In genomic region chr16:74448990-74449389, GRCh38 we compare ENCODE assay signal across 9 cellular contexts. TPM values are rescaled to one million over a fixed set of nuclear protein-coding genes. Genes with fewer than 3 reads are reported as not detected.
DNase-seq lines count a peak whose midpoint lies in the region; ATAC-seq and TF ChIP-seq lines count a peak whose summit lies in the region.
"Had no signal": no experiment of that assay in that cellular context is flagged by ENCODE, and none has a peak within 500 bp of the region (broad histone marks: within the 10 kb centered on the region; RNA-seq: fewer than 3 reads in every experiment).

No MANE protein-coding gene starts in this region.

- peak overlapping the region in 1 of 2 donors; percentile 3 for H3K27ac ChIP-seq in ovary
- H3K27ac ChIP-seq: SK-N-MC had no signal

- TF ChIP-seq EP300 in ovary (IDR thresholded peaks at IDR 0.05): no peak

- H3K9me3 ChIP-seq in ovary: no peaks in the 10 kb centered on the region

- TF ChIP-seq CTCF in fibroblast of pulmonary artery (IDR thresholded peaks at IDR 0.05; ENCODE audit: low read length, missing control alignments) (no peak), ovary (IDR thresholded peaks at IDR 0.05) (no peak)

- H3K4me1 Mint-ChIP-seq in activated CD8-positive, alpha-beta memory T cell treated with anti-CD3 and anti-CD28 coated beads, Interleukin-2, amount 10 ng/mL, durations not matched to agents 7 days and 5 days: peaks cover 15% of the 10 kb centered on the region

- H3K27me3 ChIP-seq in ovary: no peaks in the 10 kb centered on the region

- no peak for TF ChIP-seq POLR2A in ovary (IDR thresholded peaks at IDR 0.05)

- no peaks in the 10 kb centered on the region for H3K9me3 Mint-ChIP-seq in activated CD8-positive, alpha-beta memory T cell treated with anti-CD3 and anti-CD28 coated beads, Interleukin-2, amount 10 ng/mL, durations not matched to agents 7 days and 5 days (ENCODE audit: low read depth)

- DNase-seq in AG20443 (ENCODE audit: low spot score) (peak; percentile 94), RPMI7951 (ENCODE audit: low read depth) (peak; percentile 95), fibroblast of pulmonary artery (ENCODE audit: low read depth) (peak; percentile 97), ovary (peak; percentile 66 to 79 (median 71)), putamen (ENCODE audit: low spot score) (no peak), HuH-7.5 (ENCODE audit: low spot score) (no peak), NCI-H446 (lab: John Stamatoyannopoulos, UW) (no peak)
- DNase-seq in activated CD8-positive, alpha-beta memory T cell treated with anti-CD3 and anti-CD28 coated beads, Interleukin-2, amount 10 ng/mL, durations not matched to agents 7 days and 5 days: no peak

- no peak overlapping the region for H3K4me3 Mint-ChIP-seq in activated CD8-positive, alpha-beta memory T cell treated with anti-CD3 and anti-CD28 coated beads, Interleukin-2, amount 10 ng/mL, durations not matched to agents 7 days and 5 days

- ATAC-seq in activated CD8-positive, alpha-beta memory T cell treated with anti-CD3 and anti-CD28 coated beads, Interleukin-2, amount 10 ng/mL, durations not matched to agents 7 days and 5 days: no peak

- WGBS in ovary, 3 donors: 7 to 27% (median 13%) methylated on average over 8 of the region's 8 CpGs

- CTCF ChIA-PET in activated CD8-positive, alpha-beta memory T cell treated with anti-CD3 and anti-CD28 coated beads, Interleukin-2, amount 10 ng/mL, durations not matched to agents 7 days and 5 days (lab: Charles Lee): no interaction called here

- no peaks in the 10 kb centered on the region for H3K36me3 ChIP-seq in ovary

- intact Hi-C loops in ovary (cut with DNase I): loop anchor here in 1 of 4 donors (10.0 kb wide), 1 partner anchor 84 kb away; no protein-coding TSS in a partner anchor

- no peak overlapping the region for H3K27ac Mint-ChIP-seq in activated CD8-positive, alpha-beta memory T cell treated with anti-CD3 and anti-CD28 coated beads, Interleukin-2, amount 10 ng/mL, durations not matched to agents 7 days and 5 days

- no peak overlapping the region for H3K4me3 ChIP-seq in fibroblast of pulmonary artery (replicated peaks; ENCODE audit: low read depth, low read length)
- H3K4me3 ChIP-seq in ovary: no peak overlapping the region
- H3K4me3 ChIP-seq: SK-N-MC had no signal

- H3K27me3 Mint-ChIP-seq in activated CD8-positive, alpha-beta memory T cell treated with anti-CD3 and anti-CD28 coated beads, Interleukin-2, amount 10 ng/mL, durations not matched to agents 7 days and 5 days: no peaks in the 10 kb centered on the region

- peaks cover 6% of the 10 kb centered on the region for H3K4me1 ChIP-seq in ovary (ENCODE audit: insufficient read depth)

- H3K36me3 Mint-ChIP-seq in activated CD8-positive, alpha-beta memory T cell treated with anti-CD3 and anti-CD28 coated beads, Interleukin-2, amount 10 ng/mL, durations not matched to agents 7 days and 5 days: peaks cover 26% of the 10 kb centered on the region

RNA-seq across cellular contexts. Expression of gene CLEC18B, which starts 27.7 kb away (rescaled TPM):
- not detected in 2 replicates for total RNA-seq in RPMI7951 (2014; rRNA removed; shearing (Covaris generic))
- total RNA-seq in ovary: 1 to 10 TPM in 1 of 7 donors, under 1 TPM in 5, not detected in 1; 0.24 to 1.5 (median 0.43) TPM
- under 1 TPM; 0.17 to 0.42 TPM for polyA plus RNA-seq in ovary
- total RNA-seq in activated CD8-positive, alpha-beta memory T cell treated with anti-CD3 and anti-CD28 coated beads, Interleukin-2, amount 10 ng/mL, durations not matched to agents 7 days and 5 days: under 1 TPM; 0.59 to 0.67 TPM

Comparison
In these comparisons a context has a peak if more than half of its experiments do, and no peak if none do; other contexts are left out.
1. DNase-seq: peak in AG20443 (single experiment), RPMI7951 (single experiment), fibroblast of pulmonary artery (single experiment) and ovary (5 of 5); none in putamen (single experiment), activated CD8-positive, alpha-beta memory T cell treated with anti-CD3 and anti-CD28 coated beads, Interleukin-2, amount 10 ng/mL, durations not matched to agents 7 days and 5 days (single experiment), HuH-7.5 (single experiment) and NCI-H446 (0 of 2).